Comparison of ENCODE assay signal across 1 cellular context in genomic region chr6:27038498-27038897, GRCh38.
TF ChIP-seq lines count a peak whose summit lies in the region.

No MANE protein-coding gene starts in this region.

TF ChIP-seq in HepG2, 621 proteins besides CTCF, POLR2A, EP300 and RAD21 (continued from another document and continues in another):
- TF ChIP-seq ZNF318 (CRISPR knock-in tag; IDR thresholded peaks at IDR 0.05) (no peak), HNRNPUL1 (IDR thresholded peaks at IDR 0.05; ENCODE audit: low read depth, low read length) (no peak), ZNF543 (CRISPR knock-in tag; IDR thresholded peaks at IDR 0.05) (no peak), ZNF740 (CRISPR knock-in tag; IDR thresholded peaks at IDR 0.05) (no peak), ZNF703 (CRISPR knock-in tag; IDR thresholded peaks at IDR 0.05; ENCODE audit: borderline replicate concordance) (no peak), GATAD2A (CRISPR knock-in tag; IDR thresholded peaks at IDR 0.05) (peak; percentile 55), HNF4G (IDR thresholded peaks at IDR 0.05; ENCODE audit: borderline replicate concordance, low read depth, low read length) (no peak), HNF4G (CRISPR knock-in tag; IDR thresholded peaks at IDR 0.05; ENCODE audit: borderline replicate concordance, low read depth) (no peak), ZFP37 (CRISPR knock-in tag; IDR thresholded peaks at IDR 0.05; ENCODE audit: borderline replicate concordance) (no peak), ZNF414 (CRISPR knock-in tag; IDR thresholded peaks at IDR 0.05) (no peak), ZNF331 (CRISPR knock-in tag; IDR thresholded peaks at IDR 0.05) (no peak), ZSCAN12 (CRISPR knock-in tag; IDR thresholded peaks at IDR 0.05) (no peak), ZNF761 (CRISPR knock-in tag; conservative IDR thresholded peaks at IDR 0.05) (no peak), BCL6 (CRISPR knock-in tag; IDR thresholded peaks at IDR 0.05) (peak; percentile 43; the same call in 1 of the 2 replicates), ZNF788 (CRISPR knock-in tag; IDR thresholded peaks at IDR 0.05; ENCODE audit: borderline replicate concordance) (no peak), EEA1 (CRISPR knock-in tag; IDR thresholded peaks at IDR 0.05; ENCODE audit: borderline replicate concordance) (no peak), ZNF563 (CRISPR knock-in tag; IDR thresholded peaks at IDR 0.05) (no peak), ARID5B (CRISPR knock-in tag; IDR thresholded peaks at IDR 0.05) (peak; percentile 79), ZNF121 (CRISPR knock-in tag; IDR thresholded peaks at IDR 0.05) (no peak), REPIN1 (CRISPR knock-in tag; IDR thresholded peaks at IDR 0.05; ENCODE audit: borderline replicate concordance, low read depth) (no peak), ZNF124 (CRISPR knock-in tag; IDR thresholded peaks at IDR 0.05) (no peak), NFIC (IDR thresholded peaks at IDR 0.05; ENCODE audit: low read length) (no peak), U2AF1 (optimal IDR thresholded peaks at IDR 0.05; ENCODE audit: low read depth, low read length) (no peak), IRX3 (CRISPR knock-in tag; IDR thresholded peaks at IDR 0.05; ENCODE audit: borderline replicate concordance, low read depth) (no peak), DPF2 (CRISPR knock-in tag; IDR thresholded peaks at IDR 0.05; ENCODE audit: borderline replicate concordance, low read depth) (no peak), ZNF589 (CRISPR knock-in tag; conservative IDR thresholded peaks at IDR 0.05) (no peak), SOX13 (IDR thresholded peaks at IDR 0.05) (0 out of 2 replicates have a peak, but pooled peaks have one; percentile 12), SOX13 (CRISPR knock-in tag; conservative IDR thresholded peaks at IDR 0.05 in 1 of 2, IDR thresholded peaks at IDR 0.05 in 1 of 2) (peak in 1 of 2 experiments; percentile 91; a peak in 2 of 4 replicates), DRAP1 (CRISPR knock-in tag; IDR thresholded peaks at IDR 0.05) (no peak), RXRB (CRISPR knock-in tag; IDR thresholded peaks at IDR 0.05; ENCODE audit: borderline replicate concordance) (0 out of 2 replicates have a peak, but pooled peaks have one; percentile 38), KMT2B (CRISPR knock-in tag; IDR thresholded peaks at IDR 0.05) (no peak), CSRNP1 (CRISPR knock-in tag; IDR thresholded peaks at IDR 0.05) (no peak), ZNF503 (CRISPR knock-in tag; IDR thresholded peaks at IDR 0.05) (no peak), IRF9 (CRISPR knock-in tag; IDR thresholded peaks at IDR 0.05; ENCODE audit: borderline replicate concordance) (no peak), THAP8 (CRISPR knock-in tag; IDR thresholded peaks at IDR 0.05; ENCODE audit: borderline replicate concordance) (no peak), RXRA (CRISPR knock-in tag; IDR thresholded peaks at IDR 0.05) (no peak), MNT (IDR thresholded peaks at IDR 0.05) (no peak), ZBTB25 (CRISPR knock-in tag; IDR thresholded peaks at IDR 0.05) (no peak), XRCC5 (optimal IDR thresholded peaks at IDR 0.05; ENCODE audit: low read length) (no peak)
